Comparison of ENCODE assay signal across 8 cellular contexts in the genomic region with DNA sequence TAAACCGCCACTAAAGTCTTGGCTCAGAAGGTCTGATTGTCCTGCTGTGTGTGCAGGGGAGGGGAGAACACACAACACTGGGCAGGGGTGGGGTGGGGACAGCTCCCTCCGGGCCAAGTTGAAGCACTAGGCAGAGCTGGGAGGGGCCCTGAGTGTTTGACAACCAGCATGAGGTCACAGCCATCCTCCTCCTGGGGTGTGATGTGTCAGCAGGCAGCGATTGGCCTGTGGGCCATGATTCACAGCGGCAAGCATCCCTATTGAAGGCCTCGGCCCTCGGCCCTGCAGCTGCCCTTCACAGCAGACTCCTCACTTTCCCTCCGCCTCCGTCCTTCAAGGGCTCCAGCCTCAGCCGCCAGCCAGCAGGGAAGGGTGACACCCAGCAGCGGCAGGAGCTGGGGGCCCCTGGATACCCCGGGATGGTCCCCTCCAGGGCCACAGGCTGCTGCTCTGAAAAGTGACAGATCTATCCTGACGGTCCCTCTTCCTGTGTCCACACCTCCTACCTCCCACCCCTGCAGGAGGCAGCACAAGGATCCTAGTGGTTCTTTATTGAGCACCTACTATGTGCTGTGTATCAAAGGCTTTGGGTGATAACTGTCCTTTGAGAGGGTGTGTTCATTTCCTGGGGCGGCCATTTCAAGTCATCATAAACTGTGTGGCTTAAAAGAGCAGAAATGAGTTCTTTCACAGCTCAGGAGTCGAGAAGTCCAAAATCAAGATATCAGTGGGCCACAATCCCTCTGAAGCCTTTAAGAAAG.
DNase-seq lines count a peak whose midpoint lies in the region; FAIRE-seq and TF ChIP-seq lines count a peak whose summit lies in the region.

No MANE protein-coding gene starts in this region.

- H3K27ac ChIP-seq in GM23248 (peak overlapping the region; percentile 59), esophagus muscularis mucosa (replicated peaks in 1 of 4) (peak overlapping the region; percentile 48 to 79 (median 64))

- no peak for TF ChIP-seq EP300 in esophagus muscularis mucosa (IDR thresholded peaks at IDR 0.05)

- H3K27me3 ChIP-seq in GM23248 (replicated peaks; ENCODE audit: insufficient read depth) (no peaks in the 10 kb centered on the region), esophagus muscularis mucosa (no peaks in the 10 kb centered on the region)

- no peaks in the 10 kb centered on the region for H4K20me1 ChIP-seq in GM23248 (ENCODE audit: insufficient read depth)

- H2AFZ ChIP-seq in GM23248, result peak overlapping the region; percentile 92

- H3K9me2 ChIP-seq in GM23248 (ENCODE audit: insufficient read depth), result no peaks in the 10 kb centered on the region

- H3K79me2 ChIP-seq in GM23248 (ENCODE audit: insufficient read depth), result no peaks in the 10 kb centered on the region

- peak overlapping the region; percentile 69 for H3K4me2 ChIP-seq in GM23248 (ENCODE audit: unreplicated experiment)

- TF ChIP-seq CTCF in esophagus muscularis mucosa (IDR thresholded peaks at IDR 0.05) (no peak), D721Med (IDR thresholded peaks at IDR 0.05; ENCODE audit: insufficient read depth, missing control alignments) (no peak)

- H3F3A ChIP-seq in GM23248 (ENCODE audit: insufficient read depth), result peaks cover 2% of the 10 kb centered on the region; the same call in 1 of the 2 replicates

- in situ Hi-C loops in GM23248 (cut with MboI), result no loop called here

- DNase-seq in GM23248 (peak; percentile 98), NCI-H69 (lab: John Stamatoyannopoulos, UW) (peak; percentile 76), esophagus muscularis mucosa (ENCODE audit: extremely low spot score) (no peak), renal cortical epithelial cell (ENCODE audit: low read depth) (peak; percentile 56), D721Med (ENCODE audit: insufficient read length, low spot score) (no peak), NCI-H524 treated with DMSO at 0.1 percent for 48 hours (lab: John Stamatoyannopoulos, UW) (no peak), GM19238 (ENCODE audit: insufficient read length, low spot score) (no peak), cortex of kidney (lab: John Stamatoyannopoulos, UW) (no peak)

- H3K4me3 ChIP-seq in GM23248, result peak overlapping the region; percentile 49
- no peak overlapping the region for H3K4me3 ChIP-seq in esophagus muscularis mucosa

- no peak for TF ChIP-seq POLR2A in esophagus muscularis mucosa (IDR thresholded peaks at IDR 0.05; ENCODE audit: low read depth)

- intact Hi-C loops in esophagus muscularis mucosa (cut with DNase I), result loop anchor here (5.0 kb wide), 1 partner anchor 186 kb away; no protein-coding TSS in a partner anchor

- no peaks in the 10 kb centered on the region for H3K9me3 ChIP-seq in GM23248 (ENCODE audit: low read depth)
- H3K9me3 ChIP-seq in esophagus muscularis mucosa, result no peaks in the 10 kb centered on the region

- FAIRE-seq in D721Med (lab: Jason Lieb, UNC), result no peak

- H3K4me1 ChIP-seq in GM23248 (ENCODE audit: insufficient read depth) (peaks cover 16% of the 10 kb centered on the region), esophagus muscularis mucosa (peaks cover 0 to 26% (median 20%) of the 10 kb centered on the region in 4 donors)

- H3K9ac ChIP-seq in GM23248, result peak overlapping the region; percentile 72

- no peaks in the 10 kb centered on the region for H3K36me3 ChIP-seq in GM23248 (ENCODE audit: low read depth)
- no peaks in the 10 kb centered on the region for H3K36me3 ChIP-seq in esophagus muscularis mucosa

- 16 to 18% methylated on average over 11 to 14 of the region's 14 CpGs for WGBS in GM23248 (ENCODE audit: low coverage in 1 of 2, low lambda C conversion rate in 2 of 2, missing lambda C conversion rate in 2 of 2), 2 experiments
- 43% methylated on average over 11 of the region's 14 CpGs for WGBS in esophagus muscularis mucosa

Comparison
In these comparisons a context has a peak if more than half of its experiments do, and no peak if none do; other contexts are left out.
1. DNase-seq: peak in GM23248 (single experiment), NCI-H69 (single experiment) and renal cortical epithelial cell (single experiment); none in esophagus muscularis mucosa (single experiment), D721Med (single experiment), NCI-H524 treated with DMSO at 0.1 percent for 48 hours (single experiment), GM19238 (single experiment) and cortex of kidney (single experiment).